In the genomic region with DNA sequence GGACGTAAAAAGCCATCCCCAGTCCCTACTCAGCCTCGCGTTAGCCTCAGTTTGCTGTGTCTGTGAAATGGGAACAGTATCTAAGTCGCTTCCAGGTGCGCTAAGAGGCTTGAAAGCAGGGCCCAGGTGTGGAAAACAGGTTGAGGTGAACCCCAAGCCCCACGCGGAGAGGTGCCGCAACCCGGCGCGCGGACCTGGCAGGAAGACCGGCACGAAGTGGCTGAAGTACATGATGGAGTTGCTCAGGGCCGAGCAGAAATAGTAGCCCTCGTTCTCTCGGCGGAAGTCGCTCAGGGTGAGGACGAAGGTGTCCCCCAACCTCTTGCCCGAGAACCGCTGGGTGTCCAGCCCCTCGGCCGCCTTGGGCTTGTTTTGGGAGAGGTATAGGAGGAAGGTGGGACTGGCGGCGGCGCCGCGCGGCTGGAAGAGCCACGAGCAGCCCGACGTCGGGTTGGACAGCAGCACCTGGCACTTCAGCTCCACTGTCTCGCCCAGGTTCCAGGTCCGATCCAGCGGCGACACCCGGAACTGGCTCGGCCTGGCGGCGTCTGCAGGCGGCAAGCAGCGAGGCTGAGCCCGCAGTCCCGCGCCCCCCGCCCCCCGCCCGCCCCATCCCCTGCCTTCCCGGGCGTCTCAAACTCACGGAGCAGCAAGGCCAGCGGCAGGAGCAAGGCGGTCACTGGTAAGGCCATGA, we compare ENCODE assay signal across 9 cellular contexts. TPM values are rescaled to one million over a fixed set of nuclear protein-coding genes. Genes with fewer than 3 reads are reported as not detected.
A peak's percentile ranks its signal among the peaks of the same experiment; 100 is the strongest.
DNase-seq lines count a peak whose midpoint lies in the region; ATAC-seq, FAIRE-seq and TF ChIP-seq lines count a peak whose summit lies in the region.
"Had no signal": no experiment of that assay in that cellular context is flagged by ENCODE, and none has a peak within 500 bp of the region (broad histone marks: within the 10 kb centered on the region; RNA-seq: fewer than 3 reads in every experiment).

No MANE protein-coding gene starts in this region.

- no peak for TF ChIP-seq POLR2A in stomach (IDR thresholded peaks at IDR 0.05)

- H3K27ac ChIP-seq in keratinocyte (ENCODE audit: control insufficient read depth, insufficient read depth, low read length) (no peak overlapping the region), stomach (peak overlapping the region; percentile 7 to 74 (median 63))

- H3K9me3 Mint-ChIP-seq in activated T-cell treated with anti-CD3 and anti-CD28 coated beads, Interleukin-2, amount 50 U/mL, for 4 hours, result peaks cover 5% of the 10 kb centered on the region

- no peaks in the 10 kb centered on the region for H3K4me1 ChIP-seq in keratinocyte (ENCODE audit: control insufficient read depth, extremely low read depth, insufficient read depth, low read length)
- peaks cover 22 to 42% (median 35%) of the 10 kb centered on the region in 4 donors for H3K4me1 ChIP-seq in stomach

- no peak for FAIRE-seq in keratinocyte (lab: Jason Lieb, UNC)

- no peaks in the 10 kb centered on the region for H3K36me3 ChIP-seq in keratinocyte (ENCODE audit: control insufficient read depth in 2 of 2, extremely low read depth in 1 of 2, insufficient read depth in 2 of 2, low read length in 2 of 2)
- no peaks in the 10 kb centered on the region for H3K36me3 ChIP-seq in stomach

- DNase-seq in activated CD8-positive, alpha-beta memory T cell treated with anti-CD3 and anti-CD28 coated beads for 24 hours, result peak; percentile 83
- DNase-seq in activated CD8-positive, alpha-beta memory T cell treated with anti-CD3 and anti-CD28 coated beads, Interleukin-2, amount 50 U/mL, for 48 hours, result no peak
- DNase-seq in activated T-cell treated with anti-CD3 and anti-CD28 coated beads, Interleukin-2, amount 50 U/mL, for 4 hours, result no peak
- no peak for DNase-seq in keratinocyte (ENCODE audit: low read depth, low spot score)
- no peak for DNase-seq in stomach
- DNase-seq in RKO (ENCODE audit: low spot score), result no peak
- no peak for DNase-seq in HPDE6-E6E7 (ENCODE audit: extremely low spot score)
- no peak for DNase-seq in NOMO-1 (lab: John Stamatoyannopoulos, UW; ENCODE audit: unreplicated experiment in 2 of 2)
- DNase-seq: foreskin melanocyte had no signal

- H3K4me3 ChIP-seq in keratinocyte (ENCODE audit: control insufficient read depth in 2 of 3, extremely low read depth in 1 of 3, insufficient read depth in 2 of 3, low read depth in 1 of 3, low read length in 3 of 3) (peak overlapping the region in 1 of 3 experiments; percentile 34), stomach (peak overlapping the region; percentile 27 to 42 (median 36))

- peaks cover 2% of the 10 kb centered on the region for H4K20me1 ChIP-seq in keratinocyte (ENCODE audit: control insufficient read depth, extremely low read depth, insufficient read depth, low read length)

- peak; percentile 2 for ATAC-seq in activated T-cell treated with anti-CD3 and anti-CD28 coated beads, Interleukin-2, amount 50 U/mL, for 4 hours

- H3K9me1 ChIP-seq in keratinocyte (ENCODE audit: control insufficient read depth, extremely low read depth, insufficient read depth, low read length), result no peaks in the 10 kb centered on the region

- H3K9ac ChIP-seq in keratinocyte (ENCODE audit: control insufficient read depth, extremely low read depth, insufficient read depth, low read length), result no peak overlapping the region

- peaks cover 50% of the 10 kb centered on the region for H3K4me1 Mint-ChIP-seq in activated T-cell treated with anti-CD3 and anti-CD28 coated beads, Interleukin-2, amount 50 U/mL, for 4 hours (ENCODE audit: low read depth)

- peaks cover 64% of the 10 kb centered on the region for H3K27me3 Mint-ChIP-seq in activated T-cell treated with anti-CD3 and anti-CD28 coated beads, Interleukin-2, amount 50 U/mL, for 4 hours (ENCODE audit: low read depth)

- no peak for TF ChIP-seq EP300 in stomach (IDR thresholded peaks at IDR 0.05)

- dilution Hi-C loops in keratinocyte (cut with MboI; ENCODE audit: extremely low pct_ligation_motif_present, low sequenced_read_pairs), result no loop called here

- TF ChIP-seq CTCF in keratinocyte (optimal IDR thresholded peaks at IDR 0.05 in 1 of 3, IDR thresholded peaks at IDR 0.05 in 1 of 3, conservative IDR thresholded peaks at IDR 0.05 in 1 of 3; ENCODE audit: extremely low read depth in 1 of 3, insufficient read depth in 2 of 3, low read length in 3 of 3) (no peak), stomach (IDR thresholded peaks at IDR 0.05) (no peak)

- peak overlapping the region; percentile 80 for H3K4me3 Mint-ChIP-seq in activated T-cell treated with anti-CD3 and anti-CD28 coated beads, Interleukin-2, amount 50 U/mL, for 4 hours

- peak overlapping the region; percentile 22 for H3K4me2 ChIP-seq in keratinocyte (ENCODE audit: control insufficient read depth, extremely low read depth, insufficient read depth, low read depth, low read length)

- peaks cover 61% of the 10 kb centered on the region for H3K27me3 ChIP-seq in keratinocyte (ENCODE audit: control insufficient read depth, extremely low read depth, insufficient read depth, low read length)
- H3K27me3 ChIP-seq in stomach, result peaks cover 35 to 88% (median 60%) of the 10 kb centered on the region in 3 donors

- no peaks in the 10 kb centered on the region for H3K36me3 Mint-ChIP-seq in activated T-cell treated with anti-CD3 and anti-CD28 coated beads, Interleukin-2, amount 50 U/mL, for 4 hours (ENCODE audit: insufficient read depth)

- intact Hi-C loops in stomach (cut with DNase I; ENCODE audit: low total_unique reads), result no loop called here

- H3K9me3 ChIP-seq in keratinocyte (ENCODE audit: control insufficient read depth, low read depth, low read length), result no peaks in the 10 kb centered on the region
- H3K9me3 ChIP-seq in stomach, result peaks cover 0 to 1% (median 0%) of the 10 kb centered on the region in 4 donors

- 4 to 15% (median 6%) methylated on average over 23 to 55 of the region's 55 CpGs for WGBS in stomach, 5 donors

- H3K79me2 ChIP-seq in keratinocyte (ENCODE audit: control insufficient read depth, insufficient read depth, low read length), result no peaks in the 10 kb centered on the region

- H2AFZ ChIP-seq in keratinocyte (ENCODE audit: control insufficient read depth, low read length), result peak overlapping the region; percentile 27

RNA-seq across cellular contexts. Expression of gene CD8A, which starts 0.4 kb away (rescaled TPM):
- total RNA-seq in activated T-cell treated with anti-CD3 and anti-CD28 coated beads, Interleukin-2, amount 50 U/mL, for 4 hours, result 100 to 1,000 TPM in 1 of 3 donors, 10 to 100 TPM in 2; 36.9 to 101 (median 78.6) TPM
- 0.02 to 0.19 TPM (median 0.10 TPM) in 3 replicates for polyA plus RNA-seq in keratinocyte
- polyA plus RNA-seq in keratinocyte (2011; ENCODE audit: low read depth), result not detected
- 0.13 and 0.23 TPM in 2 replicates for polyA plus RNA-seq in keratinocyte (2011; cell fraction: cytosol; rRNA removed)
- polyA plus RNA-seq in keratinocyte (2011; cell fraction: nucleus; rRNA removed), result 0.14 and 0.40 TPM in 2 replicates
- 0.08 and 0.09 TPM in 2 replicates for polyA plus RNA-seq in keratinocyte (2012; ENCODE audit: low replicate concordance)
- polyA minus RNA-seq in keratinocyte, result not detected in 3 replicates
- polyA minus RNA-seq in keratinocyte (2011; cell fraction: cytosol; rRNA and poly(A)+ RNA removed), result not detected
- not detected in 2 replicates for polyA minus RNA-seq in keratinocyte (2011; cell fraction: nucleus; rRNA and poly(A)+ RNA removed)
- 10 to 100 TPM in 1 of 5 donors, 1 to 10 TPM in 2, not detected in 2; 1.3 to 24.9 (median 6.2) TPM for total RNA-seq in stomach
- 10 to 100 TPM in 1 of 3 donors, 1 to 10 TPM in 2; 1.2 to 13.1 (median 1.3) TPM for polyA plus RNA-seq in stomach
